In genomic region chr10:34757933-34758332, GRCh38 we compare ENCODE assay signal across 19 cellular contexts. TPM values are rescaled to one million over a fixed set of nuclear protein-coding genes. Genes with fewer than 3 reads are reported as not detected.
A peak's percentile ranks its signal among the peaks of the same experiment; 100 is the strongest.
DNase-seq lines count a peak whose midpoint lies in the region; ATAC-seq and TF ChIP-seq lines count a peak whose summit lies in the region.
"Had no signal": no experiment of that assay in that cellular context is flagged by ENCODE, and none has a peak within 500 bp of the region (broad histone marks: within the 10 kb centered on the region; RNA-seq: fewer than 3 reads in every experiment).

No MANE protein-coding gene starts in this region.

- ATAC-seq in HG03571 (IDR thresholded peaks at IDR 0.05; ENCODE audit: unreplicated experiment) (no peak), GM18505 (IDR thresholded peaks at IDR 0.05; ENCODE audit: unreplicated experiment) (no peak)
- ATAC-seq: HepG2, left ventricle myocardium superior had no signal

- H3K4me1 ChIP-seq in A673 (ENCODE audit: insufficient read depth, low read length, poor library complexity, severe bottlenecking) (peaks cover 21% of the 10 kb centered on the region), PC-9 (replicated peaks; ENCODE audit: insufficient read depth) (peaks cover 20% of the 10 kb centered on the region), mucosa of rectum (ENCODE audit: control insufficient read depth in 2 of 2, insufficient read depth in 2 of 2, low read length in 2 of 2) (peaks cover 0 to 21% of the 10 kb centered on the region in 2 donors)
- H3K4me1 ChIP-seq: HAP-1 had no signal

- H3K4me2 ChIP-seq in PC-9 = peak overlapping the region; percentile 39; the same call in 1 of the 2 replicates

- DNase-seq in A673 (ENCODE audit: low spot score) (peak; percentile 26), PC-9 (no peak), dedifferentiated amniotic fluid mesenchymal stem cell (ENCODE audit: extremely low spot score) (peak; percentile 23), inferior parietal cortex (ENCODE audit: extremely low spot score) (no peak), NCI-H1930 (lab: John Stamatoyannopoulos, UW) (no peak)
- DNase-seq: DMS153; GDM1; left ventricle myocardium superior; NCI-H187; NCI-H345; NK-92 treated with Interleukin-12 subunit alpha and Interleukin-12 subunit beta, amount 100 ng/mL, for 24 hours had no signal

- no peaks in the 10 kb centered on the region for H4K20me1 ChIP-seq in PC-9 (ENCODE audit: insufficient read depth)

- intact Hi-C loops in A673 (cut with micrococcal nuclease; ENCODE audit: unreplicated experiment) = no loop called here
- intact Hi-C loops in PC-9 (cut with micrococcal nuclease; ENCODE audit: unreplicated experiment) = loop anchor here (1.0 to 5.0 kb wide), 3 partner anchors 26 to 91 kb away; no protein-coding TSS in a partner anchor

- H3K27ac ChIP-seq in A673 (ENCODE audit: low read depth, low read length, poor library complexity, severe bottlenecking) (no peak overlapping the region), PC-9 (peak overlapping the region; percentile 82), mucosa of rectum (ENCODE audit: low read depth in 2 of 2, low read length in 2 of 2) (peak overlapping the region; percentile 78 to 79)
- H3K27ac ChIP-seq: coronary artery, neutrophil, tibial nerve had no signal

- no peak for TF ChIP-seq CTCF in A673 (conservative IDR thresholded peaks at IDR 0.05; ENCODE audit: low read depth, low read length)
- no peak for TF ChIP-seq CTCF in PC-9 (conservative IDR thresholded peaks at IDR 0.05)

- peaks cover 79% of the 10 kb centered on the region for H3K79me2 ChIP-seq in PC-9 (ENCODE audit: low read depth)

- H3K9me3 ChIP-seq in A673 (ENCODE audit: low read depth, low read length, poor library complexity, severe bottlenecking) (peaks cover 4% of the 10 kb centered on the region), PC-9 (ENCODE audit: insufficient read depth, low read depth) (0 out of 2 replicates have a peak, but pooled peaks cover 4% of the 10 kb centered on the region), mucosa of rectum (ENCODE audit: control insufficient read depth in 2 of 2, low read length in 2 of 2) (no peaks in the 10 kb centered on the region)
- H3K9me3 ChIP-seq: HAP-1, neutrophil, tibial nerve had no signal

- H2AFZ ChIP-seq in PC-9 = no peak overlapping the region

- TF ChIP-seq POLR2A in GM18505 (IDR thresholded peaks at IDR 0.05; ENCODE audit: borderline replicate concordance, extremely low read depth, insufficient read depth, insufficient read length) = no peak

- POLR2A ChIA-PET in A673 (lab: Charles Lee; ENCODE audit: low non-redundant PET) = no interaction called here
- POLR2A ChIA-PET in PC-9 (lab: Charles Lee; ENCODE audit: unreplicated experiment) = interaction anchor here (0.6 to 0.9 kb wide), 3 partner anchors 18 to 269 kb away, joined by 3 to 8 read pairs (median 6); no protein-coding TSS in a partner anchor

- peaks cover 34% of the 10 kb centered on the region for H3F3A ChIP-seq in PC-9 (ENCODE audit: insufficient read depth, low read depth)

- H3K27me3 ChIP-seq in A673 (replicated peaks; ENCODE audit: insufficient read depth, low read depth, low read length, poor library complexity) (no peaks in the 10 kb centered on the region), PC-9 (ENCODE audit: insufficient read depth, low read depth) (no peaks in the 10 kb centered on the region), mucosa of rectum (ENCODE audit: control insufficient read depth in 2 of 2, insufficient read depth in 2 of 2, low read length in 2 of 2) (no peaks in the 10 kb centered on the region)
- H3K27me3 ChIP-seq: neutrophil, tibial nerve had no signal

- CTCF ChIA-PET in A673 (lab: Charles Lee) = interaction anchor here (1.2 kb wide), 1 partner anchor 9 kb away, joined by 3 read pairs; no protein-coding TSS in a partner anchor
- CTCF ChIA-PET in PC-9 (lab: Charles Lee) = interaction anchor here (1.4 kb wide), 1 partner anchor 26 kb away, joined by 7 read pairs; no protein-coding TSS in a partner anchor

- no peak overlapping the region for H3K9ac ChIP-seq in mucosa of rectum (ENCODE audit: low read depth in 1 of 2, low read length in 2 of 2)

- H3K9me2 ChIP-seq in PC-9 (ENCODE audit: insufficient read depth) = no peaks in the 10 kb centered on the region

- H3K36me3 ChIP-seq in A673 (ENCODE audit: insufficient read depth, low read length, poor library complexity, severe bottlenecking) = no peaks in the 10 kb centered on the region
- no peaks in the 10 kb centered on the region for H3K36me3 ChIP-seq in PC-9 (ENCODE audit: low read depth)
- H3K36me3 ChIP-seq in mucosa of rectum (ENCODE audit: control insufficient read depth in 2 of 2, insufficient read depth in 2 of 2, low read length in 2 of 2) = no peaks in the 10 kb centered on the region
- H3K36me3 ChIP-seq: HAP-1, neutrophil, tibial nerve had no signal

- no peak overlapping the region for H3K4me3 ChIP-seq in A673 (ENCODE audit: low read depth, low read length, poor library complexity, severe bottlenecking)
- H3K4me3 ChIP-seq in PC-9 = no peak overlapping the region
- no peak overlapping the region for H3K4me3 ChIP-seq in mucosa of rectum (ENCODE audit: low read length in 2 of 2)
- H3K4me3 ChIP-seq: coronary artery, HAP-1, tibial nerve had no signal

- no TSS peak for BruUV-seq in A673 (replicated peaks; lab: Mats Ljungman, UMichigan)
- BruUV-seq in PC-9 (replicated peaks; lab: Mats Ljungman, UMichigan) = no TSS peak

RNA-seq across cellular contexts. Expression of gene PARD3, which starts 57.2 kb away (rescaled TPM):
- total RNA-seq in A673 (2021) (28.0 and 32.3 TPM in 2 replicates), PC-9 (2021) (57.4 and 61.9 TPM in 2 replicates)

Comparison
In these comparisons a context has a peak if more than half of its experiments do, and no peak if none do; other contexts are left out.
1. DNase-seq: peak in A673 (single experiment) and dedifferentiated amniotic fluid mesenchymal stem cell (single experiment); none in PC-9 (0 of 2), inferior parietal cortex (single experiment) and NCI-H1930 (0 of 2).